Comparison of ENCODE assay signal across 1 cellular context in genomic region chr18:23415530-23415929, GRCh38.
TF ChIP-seq lines count a peak whose summit lies in the region.

No MANE protein-coding gene starts in this region.

TF ChIP-seq in GM23338, 12 proteins besides CTCF, POLR2A, EP300 and RAD21 (continued from another document):
- TF ChIP-seq REST (IDR thresholded peaks at IDR 0.05; ENCODE audit: unreplicated experiment) (no peak), STAT1 (IDR thresholded peaks at IDR 0.05; ENCODE audit: unreplicated experiment) (no peak), NANOG (IDR thresholded peaks at IDR 0.05; ENCODE audit: borderline replicate concordance) (no peak), CREB1 (CRISPR knock-in tag; IDR thresholded peaks at IDR 0.05; ENCODE audit: low read depth) (no peak), ZNF331 (CRISPR knock-in tag; IDR thresholded peaks at IDR 0.05; ENCODE audit: low read depth) (no peak), EZH2phosphoT487 (IDR thresholded peaks at IDR 0.05; ENCODE audit: unreplicated experiment) (no peak), ZNF114 (CRISPR knock-in tag; IDR thresholded peaks at IDR 0.05) (no peak), EZH2 (IDR thresholded peaks at IDR 0.05; ENCODE audit: low read depth, unreplicated experiment) (no peak)
